9 cellular contexts compared by ENCODE assay signal in the genomic region with DNA sequence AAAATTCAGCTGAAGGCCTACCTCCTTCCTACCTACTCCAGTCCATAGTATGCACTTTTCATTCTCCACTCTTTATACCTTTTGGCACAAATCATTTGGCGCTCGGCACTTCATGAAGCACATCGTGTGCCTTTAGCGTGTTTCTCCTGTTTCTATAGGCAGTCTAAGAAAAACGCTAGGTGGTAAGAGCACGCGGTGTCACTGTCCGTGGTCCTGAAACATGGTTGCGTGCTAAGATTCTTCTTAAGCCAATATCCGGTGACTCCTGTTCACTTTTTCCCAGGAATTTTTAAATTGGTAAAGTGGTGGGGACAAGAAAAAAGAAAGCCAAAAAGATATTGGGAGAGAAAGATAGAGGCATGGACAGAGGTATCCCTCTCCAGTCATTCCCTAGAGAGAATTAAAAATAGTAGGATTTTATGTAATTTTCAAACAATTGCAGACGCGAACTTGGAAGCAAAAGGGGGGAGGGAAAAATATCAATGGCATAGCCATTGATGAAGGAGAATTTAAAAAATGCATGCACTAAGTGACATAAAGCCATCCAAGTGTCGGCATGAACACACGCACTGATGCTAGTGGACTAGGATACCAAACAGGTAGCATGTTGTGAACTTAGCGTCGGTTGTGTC.
DNase-seq lines count a peak whose midpoint lies in the region; ATAC-seq and TF ChIP-seq lines count a peak whose summit lies in the region.
"Had no signal": no experiment of that assay in that cellular context is flagged by ENCODE, and none has a peak within 500 bp of the region (broad histone marks: within the 10 kb centered on the region; RNA-seq: fewer than 3 reads in every experiment).

No MANE protein-coding gene starts in this region.

- no peak overlapping the region for H3K9ac ChIP-seq in endocrine pancreas (ENCODE audit: control insufficient read depth, insufficient read depth, low read length)

- peak overlapping the region; percentile 75 for H3K4me3 ChIP-seq in endocrine pancreas (ENCODE audit: control insufficient read depth, insufficient read depth, low read length)

- H3K36me3 ChIP-seq in endocrine pancreas (ENCODE audit: control insufficient read depth, insufficient read depth, low read length) = no peaks in the 10 kb centered on the region

- TF ChIP-seq CTCF in nephron progenitor cell (IDR thresholded peaks at IDR 0.05) = no peak

- peak overlapping the region; percentile 92 for H3K4me3 Mint-ChIP-seq in nephron progenitor cell
- no peak overlapping the region for H3K4me3 Mint-ChIP-seq in stimulated activated memory B cell treated with anti-CD40 and anti-IgM and Interleukin-4, amounts not matched to agents 10 μg/mL and 1 μg/mL and 100 μg/mL, for 72 hours

- H3K4me1 Mint-ChIP-seq in nephron progenitor cell = peaks cover 45% of the 10 kb centered on the region
- H3K4me1 Mint-ChIP-seq in stimulated activated memory B cell treated with anti-CD40 and anti-IgM and Interleukin-4, amounts not matched to agents 10 μg/mL and 1 μg/mL and 100 μg/mL, for 72 hours = no peaks in the 10 kb centered on the region

- H3K36me3 Mint-ChIP-seq in nephron progenitor cell (ENCODE audit: low read depth) = no peaks in the 10 kb centered on the region
- no peaks in the 10 kb centered on the region for H3K36me3 Mint-ChIP-seq in stimulated activated memory B cell treated with anti-CD40 and anti-IgM and Interleukin-4, amounts not matched to agents 10 μg/mL and 1 μg/mL and 100 μg/mL, for 72 hours

- no peak overlapping the region for H3K27ac Mint-ChIP-seq in nephron progenitor cell
- no peak overlapping the region for H3K27ac Mint-ChIP-seq in stimulated activated memory B cell treated with anti-CD40 and anti-IgM and Interleukin-4, amounts not matched to agents 10 μg/mL and 1 μg/mL and 100 μg/mL, for 72 hours

- ATAC-seq in HG03175 (IDR thresholded peaks at IDR 0.05; ENCODE audit: unreplicated experiment) = no peak
- ATAC-seq in GM21423 (IDR thresholded peaks at IDR 0.05; ENCODE audit: unreplicated experiment) = no peak
- ATAC-seq in stimulated activated memory B cell treated with anti-CD40 and anti-IgM and Interleukin-4, amounts not matched to agents 10 μg/mL and 1 μg/mL and 100 μg/mL, for 72 hours = no peak

- peaks cover under 1% of the 10 kb centered on the region for H3K4me1 ChIP-seq in endocrine pancreas (ENCODE audit: control insufficient read depth, insufficient read depth, low read length)

- peaks cover 28% of the 10 kb centered on the region for H3K27me3 Mint-ChIP-seq in nephron progenitor cell (ENCODE audit: low read depth, poor library complexity)
- H3K27me3 Mint-ChIP-seq in stimulated activated memory B cell treated with anti-CD40 and anti-IgM and Interleukin-4, amounts not matched to agents 10 μg/mL and 1 μg/mL and 100 μg/mL, for 72 hours = peaks cover 29% of the 10 kb centered on the region

- H3K27me3 ChIP-seq in endocrine pancreas (ENCODE audit: control insufficient read depth, insufficient read depth, low read length) = no peaks in the 10 kb centered on the region

- DNase-seq in GM03348 (ENCODE audit: low spot score) (peak; percentile 4), NAMALWA (ENCODE audit: low spot score) (peak; percentile 7), nephron progenitor cell (peak; percentile 88)
- no peak for DNase-seq in activated T-cell treated with anti-CD3 and anti-CD28 coated beads, Interleukin-2, amount 50 U/mL, for 1 hour
- DNase-seq: activated effector memory CD4-positive, alpha-beta T cell treated with Interleukin-2 at 50 U/mL for 16 hours had no signal

- no peaks in the 10 kb centered on the region for H3K9me3 Mint-ChIP-seq in nephron progenitor cell
- peaks cover 6% of the 10 kb centered on the region for H3K9me3 Mint-ChIP-seq in stimulated activated memory B cell treated with anti-CD40 and anti-IgM and Interleukin-4, amounts not matched to agents 10 μg/mL and 1 μg/mL and 100 μg/mL, for 72 hours

- no peaks in the 10 kb centered on the region for H3K9me3 ChIP-seq in endocrine pancreas (ENCODE audit: control insufficient read depth, low read length)
